Comparison of ENCODE assay signal across 22 cellular contexts in genomic region chr16:10170016-10170415, GRCh38. TPM values are rescaled to one million over a fixed set of nuclear protein-coding genes. Genes with fewer than 3 reads are reported as not detected.
"Had no signal": no experiment of that assay in that cellular context is flagged by ENCODE, and none has a peak within 500 bp of the region (broad histone marks: within the 10 kb centered on the region; RNA-seq: fewer than 3 reads in every experiment).

No MANE protein-coding gene starts in this region.

- H3K4me1 Mint-ChIP-seq: naive thymus-derived CD8-positive, alpha-beta T cell; nephron progenitor cell had no signal

- H3K9me3 Mint-ChIP-seq: effector memory CD8-positive, alpha-beta T cell had no signal

- H3K36me3 Mint-ChIP-seq: naive thymus-derived CD8-positive, alpha-beta T cell; stimulated activated memory B cell treated with anti-CD40 and anti-IgM and Interleukin-4, amounts not matched to agents 10 μg/mL and 1 μg/mL and 100 μg/mL, for 72 hours had no signal

- H3K4me3 ChIP-seq: coronary artery, lower lobe of right lung, prostate gland, sigmoid colon, skin epidermis, spleen, thoracic aorta, tibial nerve, upper lobe of left lung, uterus had no signal

- DNase-seq: dermis blood vessel endothelial cell; effector memory CD8-positive, alpha-beta T cell; left ventricle myocardium superior; lower lobe of right lung; naive thymus-derived CD8-positive, alpha-beta T cell; nephron progenitor cell; nucleus accumbens; right cardiac atrium; sigmoid colon; spleen; stimulated activated CD4-positive, alpha-beta T cell treated with anti-CD3 and anti-CD28 coated beads, Interleukin-4, amount 100 ng/mL, for 4 hours; stimulated activated naive CD8-positive, alpha-beta T cell treated with anti-CD3 and anti-CD28 coated beads, Interleukin-15, Interleukin-2, amounts not matched to agents 100 U/mL and 50 U/mL, for 24 hours; upper lobe of left lung; uterus had no signal

- H3K27ac Mint-ChIP-seq: effector memory CD8-positive, alpha-beta T cell; naive thymus-derived CD8-positive, alpha-beta T cell; nephron progenitor cell; stimulated activated memory B cell treated with anti-CD40 and anti-IgM and Interleukin-4, amounts not matched to agents 10 μg/mL and 1 μg/mL and 100 μg/mL, for 72 hours had no signal

- H3K4me3 Mint-ChIP-seq: effector memory CD8-positive, alpha-beta T cell; naive thymus-derived CD8-positive, alpha-beta T cell; nephron progenitor cell; stimulated activated memory B cell treated with anti-CD40 and anti-IgM and Interleukin-4, amounts not matched to agents 10 μg/mL and 1 μg/mL and 100 μg/mL, for 72 hours had no signal

- ATAC-seq: effector memory CD8-positive, alpha-beta T cell; left ventricle myocardium superior; lower lobe of right lung; naive thymus-derived CD8-positive, alpha-beta T cell; right cardiac atrium; stimulated activated memory B cell treated with anti-CD40 and anti-IgM and Interleukin-4, amounts not matched to agents 10 μg/mL and 1 μg/mL and 100 μg/mL, for 72 hours; stimulated activated naive CD8-positive, alpha-beta T cell treated with anti-CD3 and anti-CD28 coated beads, Interleukin-15, Interleukin-2, amounts not matched to agents 100 U/mL and 50 U/mL, for 24 hours had no signal

RNA-seq across cellular contexts. Expression of gene GRIN2A, which starts 12.2 kb away (rescaled TPM):
- total RNA-seq: dermis blood vessel endothelial cell; myocyte; naive thymus-derived CD8-positive, alpha-beta T cell; osteocyte had no signal
- polyA plus RNA-seq: naive thymus-derived CD8-positive, alpha-beta T cell had no signal
